ENCODE assay signal across 20 cellular contexts in genomic region chr19:15815306-15815705, GRCh38. TPM values are rescaled to one million over a fixed set of nuclear protein-coding genes. Genes with fewer than 3 reads are reported as not detected.
A peak's percentile ranks its signal among the peaks of the same experiment; 100 is the strongest.
DNase-seq lines count a peak whose midpoint lies in the region; ATAC-seq and TF ChIP-seq lines count a peak whose summit lies in the region.
"Had no signal": no experiment of that assay in that cellular context is flagged by ENCODE, and none has a peak within 500 bp of the region (broad histone marks: within the 10 kb centered on the region; RNA-seq: fewer than 3 reads in every experiment).

TSS of gene OR10H1 (minus strand) at chr19:15815664. CDS start at chr19:15808037, 7,627 bp downstream.

- H3K27ac ChIP-seq in lung (ENCODE audit: low read depth in 1 of 2, low read length in 1 of 2), result no peak within 1 kb of the TSS
- H3K27ac ChIP-seq: A549, Peyer's patch, SJCRH30 had no signal

- H3K4me3 ChIP-seq in lung, result no peak within 1 kb of the TSS
- H3K4me3 ChIP-seq in foreskin fibroblast (ENCODE audit: low read depth in 1 of 2, low read length in 2 of 2), result no peak within 1 kb of the TSS
- H3K4me3 ChIP-seq: A549, Peyer's patch, SJCRH30 had no signal

- DNase-seq in COLO668 (lab: John Stamatoyannopoulos, UW; ENCODE audit: unreplicated experiment), result peak; percentile 3
- peak; percentile 31 for DNase-seq in LoVo (ENCODE audit: low spot score)
- DNase-seq in SW480 (ENCODE audit: low spot score), result peak; percentile 31
- DNase-seq in lung (ENCODE audit: low spot score), result no peak
- DNase-seq in NCI-H1092 (lab: John Stamatoyannopoulos, UW), result no peak
- no peak for DNase-seq in foreskin fibroblast
- DNase-seq in amniotic stem cell (lab: John Stamatoyannopoulos, UW), result no peak
- DNase-seq: DMS79 treated with DMSO at 0.1 percent for 48 hours, GDM1, HFFc6, Karpas-422, NCI-H1436, NCI-H345, NCI-H526 treated with DMSO at 0.1 percent for 48 hours, Peyer's patch, SJCRH30 had no signal

- peak; percentile 58 for ATAC-seq in lung (ENCODE audit: insufficient read depth, low FRiP score)
- no peak for ATAC-seq in GM21390 (IDR thresholded peaks at IDR 0.05; ENCODE audit: unreplicated experiment)
- ATAC-seq: A549 had no signal

- 65 to 72% methylated on average over 5 of the region's 5 CpGs for WGBS in lung, 2 donors

- no peaks in the 10 kb centered on the region for H3K4me1 ChIP-seq in lung (ENCODE audit: control insufficient read depth in 2 of 2, insufficient read depth in 2 of 2, low read length in 2 of 2)
- H3K4me1 ChIP-seq: A549, Peyer's patch, SJCRH30 had no signal

- no peaks in the 10 kb centered on the region for H3K36me3 ChIP-seq in lung (ENCODE audit: control insufficient read depth in 2 of 2, insufficient read depth in 2 of 2, low read length in 2 of 2)
- H3K36me3 ChIP-seq: Peyer's patch, SJCRH30 had no signal

- no peak for TF ChIP-seq CTCF in lung (IDR thresholded peaks at IDR 0.05; ENCODE audit: control extremely low read depth, extremely low read depth)
- no peak for TF ChIP-seq CTCF in foreskin fibroblast (IDR thresholded peaks at IDR 0.05; ENCODE audit: low read depth, low read length)

- H3K27me3 ChIP-seq in lung (ENCODE audit: control insufficient read depth, insufficient read depth), result no peaks in the 10 kb centered on the region
- H3K27me3 ChIP-seq: Peyer's patch had no signal

- H3K9me3 ChIP-seq in lung (ENCODE audit: control insufficient read depth in 2 of 2, insufficient read depth in 1 of 2, low read length in 1 of 2), result no peaks in the 10 kb centered on the region
- H3K9me3 ChIP-seq: A549, Peyer's patch, SJCRH30 had no signal

RNA-seq across cellular contexts. Expression of gene OR10H1, which starts in this region (rescaled TPM):
- not detected for total RNA-seq in lung
- polyA plus RNA-seq in lung, result not detected
- total RNA-seq: H1, HFFc6, Peyer's patch, SJCRH30 had no signal
- polyA plus RNA-seq: A549, CD14-positive monocyte, H1 had no signal

Comparison
In these comparisons a context has a peak if more than half of its experiments do, and no peak if none do; other contexts are left out.
1. Peak in ATAC-seq in lung; RNA of the gene not detected or under 1 TPM.
2. DNase-seq: peak in COLO668 (single experiment), LoVo (single experiment) and SW480 (single experiment); none in lung (single experiment), NCI-H1092 (single experiment), foreskin fibroblast (0 of 2) and amniotic stem cell (single experiment).